In genomic region chr16:4307215-4308037, GRCh38 we compare ENCODE assay signal across 8 cellular contexts. TPM values are rescaled to one million over a fixed set of nuclear protein-coding genes. Genes with fewer than 3 reads are reported as not detected.
DNase-seq lines count a peak whose midpoint lies in the region; ATAC-seq and TF ChIP-seq lines count a peak whose summit lies in the region.

No MANE protein-coding gene starts in this region.

- TF ChIP-seq EP300 in suprapubic skin (IDR thresholded peaks at IDR 0.05), result no peak

- peak in 1 of 2 donors; percentile 22 for TF ChIP-seq POLR2A in suprapubic skin (IDR thresholded peaks at IDR 0.05)

- H3F3A ChIP-seq in DOHH2 (ENCODE audit: control insufficient read depth, insufficient read depth), result peaks cover 14% of the 10 kb centered on the region

- no peaks in the 10 kb centered on the region for H3K27me3 ChIP-seq in DOHH2 (ENCODE audit: control insufficient read depth, low read length)
- no peaks in the 10 kb centered on the region for H3K27me3 ChIP-seq in suprapubic skin

- H3K4me1 ChIP-seq in DOHH2 (ENCODE audit: control insufficient read depth, low read length), result peaks cover 36% of the 10 kb centered on the region
- H3K4me1 ChIP-seq in suprapubic skin, result peaks cover 26% of the 10 kb centered on the region

- peak overlapping the region; percentile 82 for H3K4me3 ChIP-seq in DOHH2 (ENCODE audit: low read length)
- peak overlapping the region; percentile 51 for H3K4me3 ChIP-seq in suprapubic skin

- in situ Hi-C loops in KBM-7 (cut with MboI; ENCODE audit: low pct_unique_long_range_greater_than_20kb, low sequenced_read_pairs), result no loop called here

- WGBS in suprapubic skin, result 25% methylated on average over 17 of the region's 68 CpGs

- peak overlapping the region; percentile 92 for H3K4me2 ChIP-seq in DOHH2 (ENCODE audit: low read length)

- H3K27ac ChIP-seq in DOHH2 (ENCODE audit: low read depth, low read length), result peak overlapping the region; percentile 85
- H3K27ac ChIP-seq in suprapubic skin, result peak overlapping the region; percentile 46

- H3K79me2 ChIP-seq in DOHH2 (ENCODE audit: control insufficient read depth, low read length), result peaks cover 44% of the 10 kb centered on the region

- H3K9me3 ChIP-seq in DOHH2 (ENCODE audit: control insufficient read depth, insufficient read depth, low read length) (no peaks in the 10 kb centered on the region), suprapubic skin (no peaks in the 10 kb centered on the region)

- no peaks in the 10 kb centered on the region for H4K20me1 ChIP-seq in DOHH2 (ENCODE audit: control insufficient read depth, insufficient read depth, low read depth, low read length)

- TF ChIP-seq CTCF in DOHH2 (IDR thresholded peaks at IDR 0.05; ENCODE audit: low read depth, low read length, poor library complexity, severe bottlenecking) (no peak), suprapubic skin (IDR thresholded peaks at IDR 0.05) (no peak)

- no peaks in the 10 kb centered on the region for H3K9me2 ChIP-seq in DOHH2 (replicated peaks; ENCODE audit: control insufficient read depth, low read length)

- ATAC-seq in GM21723 (IDR thresholded peaks at IDR 0.05; ENCODE audit: unreplicated experiment), result peak; percentile 88

- DNase-seq in KBM-7 (peak; percentile 96), SIG-M5 treated with dmso at 0.1 percent for 504 hours (lab: John Stamatoyannopoulos, UW; ENCODE audit: unreplicated experiment) (peak; percentile 92), germinal center (ENCODE audit: low spot score) (peak; percentile 98), nucleus accumbens (lab: John Stamatoyannopoulos, UW) (peak in 55 of 56 donors; percentile 38 to 89 (median 77)), suprapubic skin (ENCODE audit: low spot score in 2 of 2) (peak; percentile 91 to 95)
- peak; percentile 81 to 96 (median 87) for DNase-seq in activated naive CD4-positive, alpha-beta T cell (lab: John Stamatoyannopoulos, UW)

- H3K36me3 ChIP-seq in DOHH2 (ENCODE audit: control insufficient read depth, low read length) (peaks cover 38% of the 10 kb centered on the region), suprapubic skin (no peaks in the 10 kb centered on the region)

RNA-seq across cellular contexts. Expression of gene GLIS2, which starts 8.4 kb away (rescaled TPM):
- total RNA-seq in suprapubic skin, result 1 to 10 TPM; 1.1 to 3.1 (median 2.3) TPM

RNA-seq across cellular contexts. Expression of gene TFAP4, which starts 34.6 kb away (rescaled TPM):
- total RNA-seq in suprapubic skin, result 10 to 100 TPM; 12.0 to 18.3 (median 14.9) TPM

RNA-seq across cellular contexts. Expression of gene PAM16, which starts 43.7 kb away (rescaled TPM):
- 10 to 100 TPM; 23.8 to 54.7 (median 46.1) TPM for total RNA-seq in suprapubic skin

Comparison
In these comparisons a context has a peak if more than half of its experiments do, and no peak if none do; other contexts are left out.
1. Peak in every context shown above with its lines: DNase-seq, ATAC-seq, H3K4me3 ChIP-seq and H3K27ac ChIP-seq.